In the genomic region with DNA sequence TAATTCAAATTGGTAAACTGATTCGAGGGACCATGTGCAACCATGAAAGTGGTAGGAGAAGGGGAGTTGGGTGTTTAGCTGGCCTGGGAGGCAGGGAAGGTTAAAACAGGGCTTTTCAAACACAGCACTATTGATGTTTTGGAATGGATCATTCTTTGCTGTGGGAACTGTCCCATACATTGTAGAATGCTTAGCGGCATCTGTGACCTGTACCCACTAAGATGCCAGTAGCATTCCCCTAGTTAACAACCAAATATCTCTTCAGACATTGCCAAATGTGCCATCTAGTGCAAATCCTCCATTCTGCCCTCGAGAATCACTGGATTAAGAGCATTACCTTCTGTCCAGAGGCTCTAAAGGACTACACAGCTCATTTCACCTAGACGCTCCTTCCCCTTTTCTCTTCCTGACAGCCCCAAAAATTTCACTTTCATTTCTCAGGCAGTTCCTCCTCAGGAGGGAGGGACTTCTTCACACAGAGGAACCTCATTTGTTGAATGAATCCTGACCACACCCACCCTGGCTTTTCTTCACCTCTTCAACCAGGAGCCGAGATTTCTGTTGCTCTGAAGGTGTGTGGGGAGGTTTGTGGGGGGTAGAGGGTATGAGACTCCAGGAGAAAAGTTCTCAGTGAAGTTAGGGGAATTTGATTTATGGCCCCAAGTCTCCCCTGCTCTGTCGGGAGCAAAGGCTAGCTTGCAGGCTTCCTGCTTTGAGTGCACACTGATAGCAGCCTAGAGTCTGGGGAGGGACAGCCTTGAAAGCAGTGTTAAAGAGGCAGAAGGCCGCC, we compare ENCODE assay signal across 8 cellular contexts. TPM values are rescaled to one million over a fixed set of nuclear protein-coding genes. Genes with fewer than 3 reads are reported as not detected.
DNase-seq lines count a peak whose midpoint lies in the region; ATAC-seq and TF ChIP-seq lines count a peak whose summit lies in the region.

Gene TRIM34 (plus strand): TSS at position 513 of the 790 bp plus-strand sequence. CDS start 7,331 bp downstream, outside the sequence.

- H3K27me3 ChIP-seq in BE2C, result no peaks in the 10 kb centered on the region
- H3K27me3 ChIP-seq in smooth muscle cell (ENCODE audit: low read depth), result no peaks in the 10 kb centered on the region

- H3K27me3 Mint-ChIP-seq in T-helper 17 cell, result no peaks in the 10 kb centered on the region
- H3K27me3 Mint-ChIP-seq in brain, result peaks cover 5% of the 10 kb centered on the region

- peak within 1 kb of the TSS; percentile 85 for H3K4me2 ChIP-seq in smooth muscle cell

- DNase-seq in BE2C (no peak), T-helper 17 cell (peak; percentile 23 to 35 (median 24)), smooth muscle cell (lab: John Stamatoyannopoulos, UW; ENCODE audit: unreplicated experiment) (no peak), NCI-H2029 (lab: John Stamatoyannopoulos, UW) (no peak)

- H3K4me3 ChIP-seq in BE2C (ENCODE audit: low read depth, low read length) (0 out of 2 replicates have a peak within 1 kb of the TSS, but pooled peaks have one; percentile 24), iPS-18c (ENCODE audit: insufficient read depth, low read depth, low read length) (peak within 1 kb of the TSS; percentile 1; the same call in 1 of the 2 replicates), smooth muscle cell (peak within 1 kb of the TSS; percentile 64)

- peaks cover 0 to 2% (median 0%) of the 10 kb centered on the region in 5 experiments for H3K9me3 Mint-ChIP-seq in brain

- H3K79me2 ChIP-seq in smooth muscle cell (ENCODE audit: low read depth), result no peaks in the 10 kb centered on the region

- H2AFZ ChIP-seq in smooth muscle cell (ENCODE audit: low read depth), result peak within 1 kb of the TSS; percentile 91

- ATAC-seq in GM19455 (IDR thresholded peaks at IDR 0.05; ENCODE audit: unreplicated experiment) (peak; percentile 96), HG03565 (IDR thresholded peaks at IDR 0.05; ENCODE audit: unreplicated experiment) (peak; percentile 96), T-helper 17 cell (peak; percentile 97)

- peak within 1 kb of the TSS; percentile 13 for H3K9ac ChIP-seq in smooth muscle cell (ENCODE audit: low read depth)

- WGBS in smooth muscle cell (ENCODE audit: low lambda C conversion rate), result 65% methylated on average over 7 of the region's 7 CpGs

- H3K4me1 ChIP-seq in BE2C, result no peaks in the 10 kb centered on the region
- peaks cover 8% of the 10 kb centered on the region for H3K4me1 ChIP-seq in smooth muscle cell (ENCODE audit: low read depth)

- no peaks in the 10 kb centered on the region for H3K9me3 ChIP-seq in BE2C
- H3K9me3 ChIP-seq in T-helper 17 cell (ENCODE audit: control insufficient read depth, low read length, poor library complexity, severe bottlenecking), result no peaks in the 10 kb centered on the region
- H3K9me3 ChIP-seq in iPS-18c (ENCODE audit: control insufficient read depth, insufficient read depth, low read length), result no peaks in the 10 kb centered on the region
- H3K9me3 ChIP-seq in smooth muscle cell (replicated peaks; ENCODE audit: low read depth), result no peaks in the 10 kb centered on the region

- H3K27ac ChIP-seq in smooth muscle cell (ENCODE audit: low read depth), result no peak within 1 kb of the TSS

- H3K4me3 Mint-ChIP-seq in T-helper 17 cell (peak within 1 kb of the TSS; percentile 97), brain (peak within 1 kb of the TSS; percentile 2 to 80 (median 45))

- H3K4me1 Mint-ChIP-seq in T-helper 17 cell (peaks cover 34% of the 10 kb centered on the region), brain (peaks cover 10% of the 10 kb centered on the region)

- H3K36me3 ChIP-seq in BE2C (no peaks in the 10 kb centered on the region), smooth muscle cell (ENCODE audit: low read depth) (no peaks in the 10 kb centered on the region)

- peak within 1 kb of the TSS; percentile 90 for H3K27ac Mint-ChIP-seq in T-helper 17 cell
- H3K27ac Mint-ChIP-seq in brain, result peak within 1 kb of the TSS in 3 of 5 experiments; percentile 11 to 81 (median 56)

- H3F3A ChIP-seq in smooth muscle cell (ENCODE audit: low read depth), result peaks cover 12% of the 10 kb centered on the region

- no peak for TF ChIP-seq CTCF in BE2C (IDR thresholded peaks at IDR 0.05; ENCODE audit: low read depth, low read length)
- no peak for TF ChIP-seq CTCF in brain (conservative IDR thresholded peaks at IDR 0.05)
- no peak for TF ChIP-seq CTCF in smooth muscle cell (IDR thresholded peaks at IDR 0.05; ENCODE audit: borderline replicate concordance, insufficient read depth, poor library complexity, severe bottlenecking)

- H3K36me3 Mint-ChIP-seq in T-helper 17 cell (ENCODE audit: low read depth), result no peaks in the 10 kb centered on the region
- no peaks in the 10 kb centered on the region for H3K36me3 Mint-ChIP-seq in brain

- no peaks in the 10 kb centered on the region for H4K20me1 ChIP-seq in smooth muscle cell (ENCODE audit: low read depth)

RNA-seq across cellular contexts. Expression of gene TRIM34, which starts in this region (rescaled TPM):
- polyA plus RNA-seq in BE2C (2012; ENCODE audit: insufficient read depth, insufficient read length, low read depth), result not detected
- total RNA-seq in T-helper 17 cell, result 1 to 10 TPM; 3.8 to 6.5 TPM
- 1.2 TPM for polyA plus RNA-seq in brain (ENCODE audit: insufficient read depth, low read depth, low replicate concordance)
- total RNA-seq in smooth muscle cell, result 6.7 and 7.5 TPM in 2 replicates
- polyA plus RNA-seq in smooth muscle cell, result 4.1 and 6.3 TPM in 2 replicates

Comparison
In these comparisons a context has a peak if more than half of its experiments do, and no peak if none do; other contexts are left out.
1. DNase-seq: peak in T-helper 17 cell (3 of 3); none in BE2C (single experiment), smooth muscle cell (single experiment) and NCI-H2029 (single experiment).
2. H3K4me3 ChIP-seq: peak in every context shown above with its lines; median percentile 64 in smooth muscle cell; 24 in BE2C; 1 in iPS-18c.
3. Peak in every context shown above with its lines, with median percentiles within 50 percentile points of each other: ATAC-seq.